ENCODE assay signal across 22 cellular contexts in the genomic region with DNA sequence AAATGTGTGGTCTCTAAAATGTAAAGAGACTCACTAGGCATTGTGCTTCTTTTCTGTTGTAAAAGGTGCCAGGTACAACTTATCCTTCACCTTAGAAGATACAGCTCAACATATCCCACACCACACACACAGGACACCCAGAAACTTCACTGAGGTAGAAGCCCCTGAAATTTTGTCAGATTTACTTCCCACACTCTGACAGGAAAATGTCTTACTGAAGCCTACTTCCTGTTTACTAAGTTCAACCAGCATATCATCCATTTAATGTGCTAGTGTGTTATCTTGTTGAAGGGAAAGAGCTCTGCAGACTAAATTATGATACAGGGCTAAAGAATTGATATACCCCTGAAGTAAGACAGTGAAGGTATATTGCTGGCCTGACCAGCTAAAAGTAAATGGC. TPM values are rescaled to one million over a fixed set of nuclear protein-coding genes. Genes with fewer than 3 reads are reported as not detected.
A peak's percentile ranks its signal among the peaks of the same experiment; 100 is the strongest.
DNase-seq lines count a peak whose midpoint lies in the region; ATAC-seq and TF ChIP-seq lines count a peak whose summit lies in the region.
"Had no signal": no experiment of that assay in that cellular context is flagged by ENCODE, and none has a peak within 500 bp of the region (broad histone marks: within the 10 kb centered on the region; RNA-seq: fewer than 3 reads in every experiment).

No MANE protein-coding gene starts in this region.

- TF ChIP-seq CTCF in mammary epithelial cell (conservative IDR thresholded peaks at IDR 0.05 in 1 of 2, IDR thresholded peaks at IDR 0.05 in 1 of 2; ENCODE audit: extremely low read depth in 1 of 2, insufficient read depth in 1 of 2, low read depth in 1 of 2, low read length in 2 of 2): no peak

- no peaks in the 10 kb centered on the region for H3K9me3 ChIP-seq in BLaER1
- no peaks in the 10 kb centered on the region for H3K9me3 ChIP-seq in CD8-positive, alpha-beta memory T cell (ENCODE audit: low read length)
- no peaks in the 10 kb centered on the region for H3K9me3 ChIP-seq in mammary epithelial cell (replicated peaks; ENCODE audit: insufficient read depth, low read length)
- H3K9me3 ChIP-seq: HAP-1 had no signal

- H3K4me2 ChIP-seq in BLaER1 (peak overlapping the region; percentile 64), mammary epithelial cell (ENCODE audit: insufficient read depth, low read depth, low read length) (no peak overlapping the region)

- peaks cover 16 to 23% (median 19%) of the 10 kb centered on the region in 3 donors for H3K4me1 Mint-ChIP-seq in CD8-positive, alpha-beta memory T cell
- peaks cover 8% of the 10 kb centered on the region for H3K4me1 Mint-ChIP-seq in T-helper 1 cell treated with Interleukin-12 subunit alpha and Interleukin-12 subunit beta and Interleukin-4 antibody, amounts not matched to agents 30 μg/mL and 1 μg/mL, for 36 hours (ENCODE audit: low read depth)
- peaks cover 8 to 10% of the 10 kb centered on the region in 2 donors for H3K4me1 Mint-ChIP-seq in effector memory CD8-positive, alpha-beta T cell (ENCODE audit: low read depth in 2 of 2)

- H4K20me1 ChIP-seq in BLaER1: no peaks in the 10 kb centered on the region
- no peaks in the 10 kb centered on the region for H4K20me1 ChIP-seq in mammary epithelial cell (ENCODE audit: insufficient read depth, low read length)

- no peak overlapping the region for H3K9ac ChIP-seq in BLaER1
- H3K9ac ChIP-seq in mammary epithelial cell (ENCODE audit: insufficient read depth, low read length): no peak overlapping the region

- peaks cover 2 to 16% (median 3%) of the 10 kb centered on the region in 3 donors for H3K36me3 Mint-ChIP-seq in CD8-positive, alpha-beta memory T cell
- peaks cover 12% of the 10 kb centered on the region for H3K36me3 Mint-ChIP-seq in T-helper 1 cell treated with Interleukin-12 subunit alpha and Interleukin-12 subunit beta and Interleukin-4 antibody, amounts not matched to agents 30 μg/mL and 1 μg/mL, for 36 hours (ENCODE audit: low read depth)
- no peaks in the 10 kb centered on the region for H3K36me3 Mint-ChIP-seq in effector memory CD8-positive, alpha-beta T cell (ENCODE audit: insufficient read depth)

- POLR2A ChIA-PET in CD8-positive, alpha-beta memory T cell (lab: Charles Lee): no interaction called here

- H3K79me2 ChIP-seq in mammary epithelial cell (ENCODE audit: insufficient read depth, low read length): no peaks in the 10 kb centered on the region

- peaks cover 0 to 10% (median 3%) of the 10 kb centered on the region in 5 donors for H3K9me3 Mint-ChIP-seq in CD8-positive, alpha-beta memory T cell
- H3K9me3 Mint-ChIP-seq in T-helper 1 cell treated with Interleukin-12 subunit alpha and Interleukin-12 subunit beta and Interleukin-4 antibody, amounts not matched to agents 30 μg/mL and 1 μg/mL, for 36 hours: peaks cover 10% of the 10 kb centered on the region
- H3K9me3 Mint-ChIP-seq in effector memory CD8-positive, alpha-beta T cell: peaks cover 4 to 7% of the 10 kb centered on the region in 2 donors

- H3K4me1 ChIP-seq in BLaER1 (peaks cover 14% of the 10 kb centered on the region), mammary epithelial cell (ENCODE audit: insufficient read depth, low read length) (no peaks in the 10 kb centered on the region)
- peaks cover 17% of the 10 kb centered on the region for H3K4me1 ChIP-seq in CD8-positive, alpha-beta memory T cell (ENCODE audit: insufficient read depth, low read length)
- H3K4me1 ChIP-seq: HAP-1 had no signal

- no peak for ATAC-seq in effector memory CD8-positive, alpha-beta T cell (replicated peaks)
- no peak for ATAC-seq in GM21381 (IDR thresholded peaks at IDR 0.05; ENCODE audit: unreplicated experiment)
- ATAC-seq: PC-3, sciatic nerve, SK-N-SH treated with all-trans-retinoic acid at 6 μM for 48 hours had no signal

- no peaks in the 10 kb centered on the region for H3K27me3 ChIP-seq in BLaER1
- no peaks in the 10 kb centered on the region for H3K27me3 ChIP-seq in CD8-positive, alpha-beta memory T cell (ENCODE audit: insufficient read depth, low read length, poor library complexity, severe bottlenecking)
- no peaks in the 10 kb centered on the region for H3K27me3 ChIP-seq in mammary epithelial cell (ENCODE audit: insufficient read depth, low read length)

- H3K36me3 ChIP-seq in BLaER1 (no peaks in the 10 kb centered on the region), mammary epithelial cell (ENCODE audit: insufficient read depth, low read length) (no peaks in the 10 kb centered on the region)
- no peaks in the 10 kb centered on the region for H3K36me3 ChIP-seq in CD8-positive, alpha-beta memory T cell (ENCODE audit: insufficient read depth, low read length)
- H3K36me3 ChIP-seq: HAP-1, WERI-Rb-1 had no signal

- DNase-seq in CD8-positive, alpha-beta memory T cell: peak in 2 of 5 donors; percentile 0 to 4
- DNase-seq in effector memory CD8-positive, alpha-beta T cell: no peak
- DNase-seq in mammary epithelial cell: no peak
- no peak for DNase-seq in NCI-H524 (lab: John Stamatoyannopoulos, UW)
- DNase-seq: amniotic stem cell; DMS153; hippocampal formation; NCI-H2029; NCI-H510A; PC-3; stimulated activated CD4-positive, alpha-beta T cell treated with anti-CD3 and anti-CD28 coated beads, Interleukin-2, amount 100 ng/mL, for 24 hours; WERI-Rb-1 had no signal

- H3K4me3 Mint-ChIP-seq in CD8-positive, alpha-beta memory T cell: peak overlapping the region in 4 of 7 donors; percentile 9 to 56 (median 38)
- no peak overlapping the region for H3K4me3 Mint-ChIP-seq in T-helper 1 cell treated with Interleukin-12 subunit alpha and Interleukin-12 subunit beta and Interleukin-4 antibody, amounts not matched to agents 30 μg/mL and 1 μg/mL, for 36 hours
- peak overlapping the region in 1 of 2 donors; percentile 31 for H3K4me3 Mint-ChIP-seq in effector memory CD8-positive, alpha-beta T cell

- intact Hi-C loops in mammary epithelial cell (cut with micrococcal nuclease): no loop called here

- H2AFZ ChIP-seq in mammary epithelial cell (ENCODE audit: low read depth, low read length): no peak overlapping the region

- no TSS peak for BruUV-seq in mammary epithelial cell (replicated peaks; lab: Mats Ljungman, UMichigan)

- no peaks in the 10 kb centered on the region for H3K27me3 Mint-ChIP-seq in CD8-positive, alpha-beta memory T cell
- peaks cover 6% of the 10 kb centered on the region for H3K27me3 Mint-ChIP-seq in T-helper 1 cell treated with Interleukin-12 subunit alpha and Interleukin-12 subunit beta and Interleukin-4 antibody, amounts not matched to agents 30 μg/mL and 1 μg/mL, for 36 hours (ENCODE audit: low read depth)
- H3K27me3 Mint-ChIP-seq in effector memory CD8-positive, alpha-beta T cell: no peaks in the 10 kb centered on the region

- H3K27ac ChIP-seq in BLaER1 (peak overlapping the region; percentile 58), mammary epithelial cell (ENCODE audit: insufficient read depth, low read depth, low read length) (no peak overlapping the region)
- no peak overlapping the region for H3K27ac ChIP-seq in CD8-positive, alpha-beta memory T cell (ENCODE audit: low read depth, low read length)
- H3K27ac ChIP-seq: WERI-Rb-1 had no signal

- H3K27ac Mint-ChIP-seq in CD8-positive, alpha-beta memory T cell: peak overlapping the region in 7 of 8 donors; percentile 5 to 86 (median 62)
- peak overlapping the region; percentile 73 for H3K27ac Mint-ChIP-seq in T-helper 1 cell treated with Interleukin-12 subunit alpha and Interleukin-12 subunit beta and Interleukin-4 antibody, amounts not matched to agents 30 μg/mL and 1 μg/mL, for 36 hours
- H3K27ac Mint-ChIP-seq in effector memory CD8-positive, alpha-beta T cell: peak overlapping the region; percentile 42 to 63

- CTCF ChIA-PET in CD8-positive, alpha-beta memory T cell (lab: Charles Lee): no interaction called here
- CTCF ChIA-PET in mammary epithelial cell (lab: Charles Lee; ENCODE audit: low non-redundant PET): interaction anchor here (0.7 kb wide), 1 partner anchor 904 kb away, joined by 7 read pairs; no protein-coding TSS in a partner anchor

- dilution Hi-C loops in mammary epithelial cell (cut with HindIII; ENCODE audit: low sequenced_read_pairs): no loop called here

- in situ Hi-C loops in mammary epithelial cell (cut with MboI; ENCODE audit: low sequenced_read_pairs in 2 of 2): no loop called here

- H3K4me3 ChIP-seq in BLaER1: no peak overlapping the region
- peak overlapping the region; percentile 21 for H3K4me3 ChIP-seq in CD8-positive, alpha-beta memory T cell (ENCODE audit: low read length)
- no peak overlapping the region for H3K4me3 ChIP-seq in mammary epithelial cell (replicated peaks in 1 of 3; ENCODE audit: insufficient read depth in 1 of 3, low read depth in 2 of 3, low read length in 3 of 3)
- H3K4me3 ChIP-seq: HAP-1 had no signal

RNA-seq across cellular contexts. Expression of a gene that starts 39.9 kb away (rescaled TPM):
- not detected for total RNA-seq in CD8-positive, alpha-beta memory T cell
- polyA plus RNA-seq in CD8-positive, alpha-beta memory T cell: not detected
- total RNA-seq in mammary epithelial cell: not detected
- polyA plus RNA-seq in mammary epithelial cell: not detected
- polyA minus RNA-seq in mammary epithelial cell: not detected
- total RNA-seq: HT1080, mononuclear cell, osteocyte, PC-3, sciatic nerve, temporal lobe had no signal
